Comparison of ENCODE assay signal across 18 cellular contexts in genomic region chr7:18459846-18460245, GRCh38. TPM values are rescaled to one million over a fixed set of nuclear protein-coding genes. Genes with fewer than 3 reads are reported as not detected.
DNase-seq lines count a peak whose midpoint lies in the region; ATAC-seq and TF ChIP-seq lines count a peak whose summit lies in the region.
"Had no signal": no experiment of that assay in that cellular context is flagged by ENCODE, and none has a peak within 500 bp of the region (broad histone marks: within the 10 kb centered on the region; RNA-seq: fewer than 3 reads in every experiment).

No MANE protein-coding gene starts in this region.

- H3K27ac ChIP-seq in OCI-LY1 (ENCODE audit: low read depth, low read length, poor library complexity, severe bottlenecking) (no peak overlapping the region), tibial nerve (no peak overlapping the region)
- H3K27ac ChIP-seq: BLaER1, HL-60, Peyer's patch had no signal

- 0 out of 2 replicates have a peak overlapping the region, but pooled peaks have one; percentile 27 for H3K4me3 Mint-ChIP-seq in HFFc6
- peak overlapping the region; percentile 30 for H3K4me3 Mint-ChIP-seq in dendritic cell treated with granulocyte-macrophage colony-stimulating factor and Interleukin-4, amounts not matched to agents 40 ng/mL and 50 ng/mL, for 4 days
- peak overlapping the region; percentile 17 for H3K4me3 Mint-ChIP-seq in stimulated activated effector memory CD8-positive, alpha-beta T cell treated with anti-CD3 and anti-CD28 coated beads, Interleukin-12 subunit alpha, Interleukin-12 subunit beta, amount 100 ng/mL, for 72 hours
- H3K4me3 Mint-ChIP-seq: CD8-positive, alpha-beta T cell; T-helper 1 cell treated with Interleukin-12 subunit alpha and Interleukin-12 subunit beta and Interleukin-4 antibody, amounts not matched to agents 30 μg/mL and 1 μg/mL, for 36 hours had no signal

- H3K79me2 ChIP-seq in OCI-LY1 (ENCODE audit: insufficient read depth, low read length) = no peaks in the 10 kb centered on the region

- ATAC-seq in stimulated activated effector memory CD8-positive, alpha-beta T cell treated with anti-CD3 and anti-CD28 coated beads, Interleukin-12 subunit alpha, Interleukin-12 subunit beta, amount 100 ng/mL, for 72 hours = no peak
- ATAC-seq: CD8-positive, alpha-beta T cell had no signal

- no peak for TF ChIP-seq CTCF in HFFc6 (IDR thresholded peaks at IDR 0.05)
- TF ChIP-seq CTCF in OCI-LY1 (IDR thresholded peaks at IDR 0.05; ENCODE audit: low read length) = no peak
- no peak for TF ChIP-seq CTCF in tibial nerve (IDR thresholded peaks at IDR 0.05)

- peak overlapping the region; percentile 1; the same call in 1 of the 2 replicates for H3K27ac Mint-ChIP-seq in HFFc6
- peak overlapping the region; percentile 66 for H3K27ac Mint-ChIP-seq in dendritic cell treated with granulocyte-macrophage colony-stimulating factor and Interleukin-4, amounts not matched to agents 40 ng/mL and 50 ng/mL, for 4 days
- H3K27ac Mint-ChIP-seq in stimulated activated effector memory CD8-positive, alpha-beta T cell treated with anti-CD3 and anti-CD28 coated beads, Interleukin-12 subunit alpha, Interleukin-12 subunit beta, amount 100 ng/mL, for 72 hours = no peak overlapping the region
- H3K27ac Mint-ChIP-seq: CD8-positive, alpha-beta T cell; T-helper 1 cell treated with Interleukin-12 subunit alpha and Interleukin-12 subunit beta and Interleukin-4 antibody, amounts not matched to agents 30 μg/mL and 1 μg/mL, for 36 hours had no signal

- WGBS in tibial nerve, 2 donors = 88 to 90% methylated on average over 4 of the region's 4 CpGs

- H3K4me1 Mint-ChIP-seq in HFFc6 (ENCODE audit: low read depth) = peaks cover 25% of the 10 kb centered on the region
- peaks cover 22% of the 10 kb centered on the region for H3K4me1 Mint-ChIP-seq in dendritic cell treated with granulocyte-macrophage colony-stimulating factor and Interleukin-4, amounts not matched to agents 40 ng/mL and 50 ng/mL, for 4 days (ENCODE audit: low read depth)
- peaks cover 10% of the 10 kb centered on the region for H3K4me1 Mint-ChIP-seq in stimulated activated effector memory CD8-positive, alpha-beta T cell treated with anti-CD3 and anti-CD28 coated beads, Interleukin-12 subunit alpha, Interleukin-12 subunit beta, amount 100 ng/mL, for 72 hours

- H4K20me1 ChIP-seq in OCI-LY1 (ENCODE audit: insufficient read depth, low read length) = no peaks in the 10 kb centered on the region
- H4K20me1 ChIP-seq: BLaER1 had no signal

- no peaks in the 10 kb centered on the region for H3K36me3 Mint-ChIP-seq in HFFc6 (ENCODE audit: low read depth)
- H3K36me3 Mint-ChIP-seq in dendritic cell treated with granulocyte-macrophage colony-stimulating factor and Interleukin-4, amounts not matched to agents 40 ng/mL and 50 ng/mL, for 4 days (ENCODE audit: low read depth) = no peaks in the 10 kb centered on the region
- no peaks in the 10 kb centered on the region for H3K36me3 Mint-ChIP-seq in stimulated activated effector memory CD8-positive, alpha-beta T cell treated with anti-CD3 and anti-CD28 coated beads, Interleukin-12 subunit alpha, Interleukin-12 subunit beta, amount 100 ng/mL, for 72 hours
- H3K36me3 Mint-ChIP-seq: CD8-positive, alpha-beta T cell had no signal

- in situ Hi-C loops in KBM-7 (cut with MboI; ENCODE audit: low pct_unique_long_range_greater_than_20kb, low sequenced_read_pairs) = no loop called here

- H3K9me2 ChIP-seq in OCI-LY1 (ENCODE audit: low read depth, low read length) = no peaks in the 10 kb centered on the region

- H3K9me3 Mint-ChIP-seq in HFFc6 = no peaks in the 10 kb centered on the region
- H3K9me3 Mint-ChIP-seq in dendritic cell treated with granulocyte-macrophage colony-stimulating factor and Interleukin-4, amounts not matched to agents 40 ng/mL and 50 ng/mL, for 4 days = no peaks in the 10 kb centered on the region
- no peaks in the 10 kb centered on the region for H3K9me3 Mint-ChIP-seq in stimulated activated effector memory CD8-positive, alpha-beta T cell treated with anti-CD3 and anti-CD28 coated beads, Interleukin-12 subunit alpha, Interleukin-12 subunit beta, amount 100 ng/mL, for 72 hours
- H3K9me3 Mint-ChIP-seq: CD8-positive, alpha-beta T cell; T-helper 1 cell treated with Interleukin-12 subunit alpha and Interleukin-12 subunit beta and Interleukin-4 antibody, amounts not matched to agents 30 μg/mL and 1 μg/mL, for 36 hours had no signal

- no peaks in the 10 kb centered on the region for H3K27me3 Mint-ChIP-seq in HFFc6 (ENCODE audit: insufficient read depth)
- H3K27me3 Mint-ChIP-seq in dendritic cell treated with granulocyte-macrophage colony-stimulating factor and Interleukin-4, amounts not matched to agents 40 ng/mL and 50 ng/mL, for 4 days = no peaks in the 10 kb centered on the region

- peaks cover 24% of the 10 kb centered on the region for H3K4me1 ChIP-seq in OCI-LY1 (ENCODE audit: insufficient read depth, low read length, severe bottlenecking)
- peaks cover 0 to 15% (median 0%) of the 10 kb centered on the region in 4 donors for H3K4me1 ChIP-seq in tibial nerve
- H3K4me1 ChIP-seq: Peyer's patch had no signal

- no peaks in the 10 kb centered on the region for H3F3A ChIP-seq in OCI-LY1 (ENCODE audit: insufficient read depth, low read length)

- H3K4me3 ChIP-seq in OCI-LY1 (ENCODE audit: low read depth, low read length, poor library complexity, severe bottlenecking) (no peak overlapping the region), tibial nerve (no peak overlapping the region)
- H3K4me3 ChIP-seq: BLaER1, Peyer's patch had no signal

- H3K9me3 ChIP-seq in OCI-LY1 (ENCODE audit: low read length) (no peaks in the 10 kb centered on the region), tibial nerve (no peaks in the 10 kb centered on the region)
- H3K9me3 ChIP-seq: BLaER1, Peyer's patch had no signal

- H3K9ac ChIP-seq in OCI-LY1 (ENCODE audit: low read length) = no peak overlapping the region
- H3K9ac ChIP-seq: BLaER1 had no signal

- intact Hi-C loops in dendritic cell treated with granulocyte-macrophage colony-stimulating factor and Interleukin-4, amounts not matched to agents 40 ng/mL and 50 ng/mL, for 4 days (cut with micrococcal nuclease) = no loop called here

- no peak for TF ChIP-seq EP300 in tibial nerve (IDR thresholded peaks at IDR 0.05)

- no peaks in the 10 kb centered on the region for H3K27me3 ChIP-seq in OCI-LY1 (ENCODE audit: insufficient read depth, low read length)
- no peaks in the 10 kb centered on the region for H3K27me3 ChIP-seq in tibial nerve
- H3K27me3 ChIP-seq: BLaER1, Peyer's patch had no signal

- no peak for DNase-seq in HFFc6
- DNase-seq in stimulated activated effector memory CD8-positive, alpha-beta T cell treated with anti-CD3 and anti-CD28 coated beads, Interleukin-12 subunit alpha, Interleukin-12 subunit beta, amount 100 ng/mL, for 72 hours (ENCODE audit: low spot score in 2 of 2) = no peak
- DNase-seq in NCI-H187 treated with DMSO at 0.1 percent for 48 hours (lab: John Stamatoyannopoulos, UW) = no peak
- DNase-seq in KBM-7 = no peak
- DNase-seq in tibial nerve (ENCODE audit: low spot score in 2 of 2) = no peak
- DNase-seq: CD8-positive, alpha-beta T cell; DND-41; NCI-H1436 treated with DMSO at 0.1 percent for 48 hours; NCI-H2081 treated with DMSO at 0.1 percent for 48 hours; NCI-H510A; NCI-H82; Peyer's patch; SHP77 treated with DMSO at 0.1 percent for 48 hours had no signal

- no peak for TF ChIP-seq POLR2A in tibial nerve (IDR thresholded peaks at IDR 0.05)

- no peak overlapping the region for H3K4me2 ChIP-seq in OCI-LY1 (ENCODE audit: low read length)
- H3K4me2 ChIP-seq: BLaER1 had no signal

- peak overlapping the region; percentile 21; the same call in 1 of the 2 replicates for H2AFZ ChIP-seq in OCI-LY1 (ENCODE audit: low read length)

- H3K36me3 ChIP-seq in OCI-LY1 (ENCODE audit: insufficient read depth, low read length) (no peaks in the 10 kb centered on the region), tibial nerve (no peaks in the 10 kb centered on the region)
- H3K36me3 ChIP-seq: BLaER1, Peyer's patch had no signal

RNA-seq across cellular contexts. Expression of gene HDAC9, which starts 35.7 kb away (rescaled TPM):
- total RNA-seq in HFFc6 (2021; fragmentation: NEBNext Ultra II Directional; extraction: Animal tissue kit (Norgen Biotek cat#: 25700)) = 10 to 100 TPM; 11.5 to 29.2 (median 13.2) TPM
- total RNA-seq in tibial nerve = 10 to 100 TPM; 10.3 to 48.4 (median 12.2) TPM
